Comparison of ENCODE assay signal across 15 cellular contexts in genomic region chr21:32476661-32477423, GRCh38.
DNase-seq lines count a peak whose midpoint lies in the region; ATAC-seq and TF ChIP-seq lines count a peak whose summit lies in the region.
"Had no signal": no experiment of that assay in that cellular context is flagged by ENCODE, and none has a peak within 500 bp of the region (broad histone marks: within the 10 kb centered on the region; RNA-seq: fewer than 3 reads in every experiment).

No MANE protein-coding gene starts in this region.

- H3K27me3 ChIP-seq in right atrium auricular region (no peaks in the 10 kb centered on the region), body of pancreas (no peaks in the 10 kb centered on the region), neural progenitor cell (no peaks in the 10 kb centered on the region)

- H3K9ac ChIP-seq in neural progenitor cell, result no peak overlapping the region
- H3K9ac ChIP-seq: GM23248 had no signal

- no peak overlapping the region for H3K4me2 ChIP-seq in neural progenitor cell

- intact Hi-C loops in cardiac septum (cut with DNase I) (no loop called here), body of pancreas (cut with DNase I) (no loop called here)

- no peaks in the 10 kb centered on the region for H3K36me3 Mint-ChIP-seq in neural progenitor cell

- DNase-seq in cardiac septum (ENCODE audit: low spot score) (peak; percentile 50), right atrium auricular region (ENCODE audit: low spot score) (no peak), body of pancreas (no peak), neural progenitor cell (ENCODE audit: low spot score) (no peak), superior temporal gyrus (ENCODE audit: extremely low spot score) (no peak), globus pallidus (ENCODE audit: low spot score) (no peak)
- DNase-seq: CD4-positive, alpha-beta memory T cell; GM23248; HFFc6; NCI-H146; NCI-H2081 treated with DMSO at 0.1 percent for 48 hours; NCI-H2227 treated with DMSO at 0.1 percent for 48 hours; NCI-H526 treated with DMSO at 0.1 percent for 48 hours had no signal

- no peak for TF ChIP-seq CTCF in right atrium auricular region (IDR thresholded peaks at IDR 0.05)
- no peak for TF ChIP-seq CTCF in body of pancreas (IDR thresholded peaks at IDR 0.05)
- TF ChIP-seq CTCF in neural progenitor cell (IDR thresholded peaks at IDR 0.05), result no peak

- peaks cover 22% of the 10 kb centered on the region for H3K4me1 Mint-ChIP-seq in neural progenitor cell

- ATAC-seq in body of pancreas (no peak), GM19463 (IDR thresholded peaks at IDR 0.05; ENCODE audit: unreplicated experiment) (no peak), GM21529 (IDR thresholded peaks at IDR 0.05; ENCODE audit: unreplicated experiment) (no peak)

- H3K4me1 ChIP-seq in right atrium auricular region, result peaks cover 0 to 20% of the 10 kb centered on the region in 2 donors
- peaks cover 31% of the 10 kb centered on the region for H3K4me1 ChIP-seq in body of pancreas
- H3K4me1 ChIP-seq in neural progenitor cell, result no peaks in the 10 kb centered on the region

- H3K4me3 Mint-ChIP-seq in neural progenitor cell, result no peak overlapping the region
- H3K4me3 Mint-ChIP-seq: CD4-positive, alpha-beta memory T cell had no signal

- H2AFZ ChIP-seq in neural progenitor cell (replicated peaks), result no peak overlapping the region
- H2AFZ ChIP-seq: GM23248 had no signal

- peaks cover 37% of the 10 kb centered on the region for H3K36me3 ChIP-seq in right atrium auricular region
- no peaks in the 10 kb centered on the region for H3K36me3 ChIP-seq in body of pancreas (replicated peaks in 1 of 2; ENCODE audit: insufficient read depth in 1 of 2, low read depth in 2 of 2)
- no peaks in the 10 kb centered on the region for H3K36me3 ChIP-seq in neural progenitor cell

- H3K9me3 ChIP-seq in right atrium auricular region, result no peaks in the 10 kb centered on the region
- H3K9me3 ChIP-seq in body of pancreas, result no peaks in the 10 kb centered on the region
- no peaks in the 10 kb centered on the region for H3K9me3 ChIP-seq in neural progenitor cell (ENCODE audit: low read depth)

- peak overlapping the region; percentile 78 for H3K27ac Mint-ChIP-seq in neural progenitor cell
- H3K27ac Mint-ChIP-seq: CD4-positive, alpha-beta memory T cell had no signal

- WGBS in body of pancreas, 2 donors, result 93 to 97% methylated on average over 13 of the region's 13 CpGs

- no peak for TF ChIP-seq POLR2A in body of pancreas (IDR thresholded peaks at IDR 0.05)

- H3K4me3 ChIP-seq in right atrium auricular region (no peak overlapping the region), body of pancreas (no peak overlapping the region), neural progenitor cell (no peak overlapping the region)
- H3K4me3 ChIP-seq: GM23248 had no signal

- H3K79me2 ChIP-seq in neural progenitor cell (ENCODE audit: low read depth), result no peaks in the 10 kb centered on the region

- H3K27ac ChIP-seq in right atrium auricular region, result no peak overlapping the region
- peak overlapping the region in 3 of 4 donors; percentile 41 to 83 (median 81) for H3K27ac ChIP-seq in body of pancreas
- no peak overlapping the region for H3K27ac ChIP-seq in neural progenitor cell
- H3K27ac ChIP-seq: GM23248 had no signal

- peaks cover 8% of the 10 kb centered on the region for H3K27me3 Mint-ChIP-seq in neural progenitor cell (ENCODE audit: insufficient read depth, low read depth)
- H3K27me3 Mint-ChIP-seq: CD4-positive, alpha-beta memory T cell had no signal

- no peaks in the 10 kb centered on the region for H3K9me3 Mint-ChIP-seq in neural progenitor cell
- H3K9me3 Mint-ChIP-seq: CD4-positive, alpha-beta memory T cell; HFFc6 had no signal

- H4K20me1 ChIP-seq in neural progenitor cell (ENCODE audit: low read depth), result no peaks in the 10 kb centered on the region

- no peaks in the 10 kb centered on the region for H3F3A ChIP-seq in neural progenitor cell (ENCODE audit: low read depth)

Comparison
In these comparisons a context has a peak if more than half of its experiments do, and no peak if none do; other contexts are left out.
1. H3K27ac ChIP-seq: peak in body of pancreas (3 of 4); none in right atrium auricular region (0 of 2) and neural progenitor cell (single experiment).